ENCODE assay signal across 8 cellular contexts in the genomic region with DNA sequence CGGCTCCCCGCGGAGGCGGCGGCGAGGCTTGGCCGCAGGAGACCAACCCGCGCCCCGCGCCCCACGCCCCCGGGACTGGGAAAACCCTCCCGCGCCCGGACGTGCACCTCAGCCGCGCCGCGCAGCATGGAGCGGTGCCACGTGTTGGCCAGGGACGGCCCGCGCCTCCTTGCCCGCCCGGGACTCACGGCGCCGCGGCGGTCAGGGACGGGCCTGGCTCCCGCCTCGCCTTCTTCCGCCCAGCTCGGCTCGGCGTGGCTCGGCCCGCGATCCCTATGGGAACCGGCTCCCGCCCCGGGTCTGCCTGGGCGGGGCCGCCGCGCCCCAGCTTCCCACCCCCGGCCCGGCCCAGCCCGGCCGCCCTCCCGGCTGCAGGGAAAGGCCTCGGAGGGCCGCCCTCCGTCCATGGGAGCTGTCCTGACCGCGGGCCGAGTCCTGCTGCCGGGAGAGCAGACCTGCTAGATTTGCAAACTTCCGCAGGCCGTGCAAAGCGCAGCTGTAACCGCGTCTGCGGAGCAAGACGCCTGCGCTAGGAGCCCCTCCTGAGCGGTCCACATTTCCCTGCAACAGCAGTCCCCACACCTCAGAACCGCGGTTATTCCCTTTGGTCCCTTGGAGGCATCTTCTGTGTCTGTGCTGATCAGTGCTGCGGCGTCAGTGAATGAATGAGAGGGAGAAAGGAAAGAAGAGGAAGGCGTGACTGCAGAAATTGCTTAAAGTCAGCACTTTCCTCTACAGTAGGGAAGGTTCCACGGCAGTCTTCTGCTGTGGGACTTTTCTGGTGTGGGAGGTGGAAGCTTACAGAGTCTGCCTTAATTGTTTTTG. TPM values are rescaled to one million over a fixed set of nuclear protein-coding genes. Genes with fewer than 3 reads are reported as not detected.
DNase-seq lines count a peak whose midpoint lies in the region; ATAC-seq and TF ChIP-seq lines count a peak whose summit lies in the region.

Gene CDKL1, minus strand, starts transcription at position 246 of the 825 bp plus-strand sequence. CDS start 1,013 bp downstream, outside the sequence.

- POLR2A ChIA-PET in PC-9 (lab: Charles Lee; ENCODE audit: unreplicated experiment), result interaction anchor here (0.6 to 0.7 kb wide), 4 partner anchors 85 to 774 kb away, joined by 3 to 5 read pairs (median 3); partner anchors contain the start of genes DMAC2L and L2HGDH

- no peaks in the 10 kb centered on the region for H4K20me1 ChIP-seq in PC-9 (ENCODE audit: insufficient read depth)

- H3K4me1 Mint-ChIP-seq in natural killer cell, result peaks cover 6 to 13% of the 10 kb centered on the region in 2 donors

- peaks cover 0 to 5% of the 10 kb centered on the region in 2 donors for H3K27me3 Mint-ChIP-seq in natural killer cell (ENCODE audit: low read depth in 2 of 2)

- H3F3A ChIP-seq in PC-9 (ENCODE audit: insufficient read depth, low read depth), result peaks cover 8% of the 10 kb centered on the region

- H3K4me3 Mint-ChIP-seq in natural killer cell, result peak within 1 kb of the TSS; percentile 91

- BruUV-seq in PC-9 (replicated peaks; lab: Mats Ljungman, UMichigan), result no TSS peak

- intact Hi-C loops in PC-9 (cut with micrococcal nuclease; ENCODE audit: unreplicated experiment) (no loop called here), natural killer cell (cut with micrococcal nuclease) (loop anchor here (2.0 to 5.0 kb wide), 2 partner anchors 76 to 165 kb away; partner anchors contain the start of gene SOS2), stomach (cut with DNase I; ENCODE audit: low total_unique reads) (no loop called here)

- TF ChIP-seq POLR2A in stomach (IDR thresholded peaks at IDR 0.05), result no peak

- H3K9me3 ChIP-seq in PC-9 (ENCODE audit: insufficient read depth, low read depth) (no peaks in the 10 kb centered on the region), stomach (no peaks in the 10 kb centered on the region)

- H2AFZ ChIP-seq in PC-9, result peak within 1 kb of the TSS; percentile 97

- ATAC-seq in GM18873 (IDR thresholded peaks at IDR 0.05; ENCODE audit: low FRiP score, unreplicated experiment), result peak; percentile 40
- peak; percentile 47 for ATAC-seq in HG03159 (IDR thresholded peaks at IDR 0.05; ENCODE audit: unreplicated experiment)
- ATAC-seq in natural killer cell, result peak; percentile 72 to 80 (median 77)

- H3K27ac Mint-ChIP-seq in natural killer cell, result peak within 1 kb of the TSS; percentile 47 to 83

- 0 to 3% (median 1%) methylated on average over 14 to 77 of the region's 77 CpGs for WGBS in stomach, 5 donors

- no peaks in the 10 kb centered on the region for H3K9me2 ChIP-seq in PC-9 (ENCODE audit: insufficient read depth)

- H3K36me3 ChIP-seq in PC-9 (ENCODE audit: low read depth), result no peaks in the 10 kb centered on the region
- H3K36me3 ChIP-seq in stomach, result no peaks in the 10 kb centered on the region

- H3K4me1 ChIP-seq in PC-9 (replicated peaks; ENCODE audit: insufficient read depth), result no peaks in the 10 kb centered on the region
- H3K4me1 ChIP-seq in stomach, result peaks cover 6 to 36% (median 23%) of the 10 kb centered on the region in 4 donors

- DNase-seq in AG10803 (ENCODE audit: low read depth) (peak; percentile 54), PC-9 (peak; percentile 48 to 73), fibroblast of the conjunctiva (ENCODE audit: low read depth) (peak; percentile 38), natural killer cell (peak; percentile 28), stomach (peak; percentile 79)
- peak; percentile 81 for DNase-seq in activated effector memory CD4-positive, alpha-beta T cell treated with anti-CD3 and anti-CD28 coated beads, Interleukin-2, amount 50 U/mL, for 16 hours

- H3K27me3 ChIP-seq in PC-9 (ENCODE audit: insufficient read depth, low read depth), result no peaks in the 10 kb centered on the region
- no peaks in the 10 kb centered on the region for H3K27me3 ChIP-seq in stomach

- H3K79me2 ChIP-seq in PC-9 (ENCODE audit: low read depth), result no peaks in the 10 kb centered on the region

- TF ChIP-seq EP300 in stomach (IDR thresholded peaks at IDR 0.05), result no peak

- H3K4me2 ChIP-seq in PC-9, result peak within 1 kb of the TSS; percentile 98

- CTCF ChIA-PET in PC-9 (lab: Charles Lee), result no interaction called here

- H3K4me3 ChIP-seq in AG10803 (ENCODE audit: low read length) (peak within 1 kb of the TSS; percentile 76), PC-9 (peak within 1 kb of the TSS; percentile 75), stomach (peak within 1 kb of the TSS; percentile 65 to 74 (median 69))

- no peaks in the 10 kb centered on the region for H3K9me3 Mint-ChIP-seq in natural killer cell

- TF ChIP-seq CTCF in AG10803 (conservative IDR thresholded peaks at IDR 0.05; ENCODE audit: low read length), result no peak
- no peak for TF ChIP-seq CTCF in PC-9 (conservative IDR thresholded peaks at IDR 0.05)
- no peak for TF ChIP-seq CTCF in natural killer cell (IDR thresholded peaks at IDR 0.05)
- TF ChIP-seq CTCF in stomach (IDR thresholded peaks at IDR 0.05), result no peak

- no peaks in the 10 kb centered on the region for H3K36me3 Mint-ChIP-seq in natural killer cell

- H3K27ac ChIP-seq in PC-9, result peak within 1 kb of the TSS; percentile 32
- H3K27ac ChIP-seq in stomach, result peak within 1 kb of the TSS; percentile 79 to 90 (median 85)

RNA-seq across cellular contexts. Expression of gene CDKL1, which starts in this region (rescaled TPM):
- total RNA-seq in PC-9 (2021), result 2.4 and 4.6 TPM in 2 replicates
- 10 to 100 TPM; 12.4 to 16.7 (median 15.4) TPM for total RNA-seq in natural killer cell
- total RNA-seq in stomach, result 100 to 1,000 TPM in 1 of 5 donors, 1 to 10 TPM in 2, under 1 TPM in 1, not detected in 1; 0.89 to 174 (median 5.6) TPM
- polyA plus RNA-seq in stomach, result 1 to 10 TPM in 2 of 3 donors, under 1 TPM in 1; 0.61 to 1.4 (median 1.0) TPM

Comparison
In these comparisons a context has a peak if more than half of its experiments do, and no peak if none do; other contexts are left out.
1. Peak in every context shown above with its lines: DNase-seq, ATAC-seq, H3K4me3 ChIP-seq and H3K27ac ChIP-seq.
2. DNase-seq: peak in every context shown above with its lines; median percentile 81 in activated effector memory CD4-positive, alpha-beta T cell treated with anti-CD3 and anti-CD28 coated beads, Interleukin-2, amount 50 U/mL, for 16 hours; 79 in stomach; 60 in PC-9; 54 in AG10803; 38 in fibroblast of the conjunctiva; 28 in natural killer cell.